Comparison of ENCODE assay signal across 8 cellular contexts in genomic region chr6:137165375-137166246, GRCh38. TPM values are rescaled to one million over a fixed set of nuclear protein-coding genes. Genes with fewer than 3 reads are reported as not detected.
DNase-seq lines count a peak whose midpoint lies in the region; ATAC-seq and TF ChIP-seq lines count a peak whose summit lies in the region.

No MANE protein-coding gene starts in this region.

- no peak for ATAC-seq in CD4-positive, alpha-beta T cell (ENCODE audit: poor library complexity)
- ATAC-seq in GM18517 (IDR thresholded peaks at IDR 0.05; ENCODE audit: unreplicated experiment) (peak; percentile 48), HG03060 (IDR thresholded peaks at IDR 0.05; ENCODE audit: low read depth, unreplicated experiment) (peak; percentile 33), HG02623 (IDR thresholded peaks at IDR 0.05; ENCODE audit: unreplicated experiment) (no peak), GM18861 (IDR thresholded peaks at IDR 0.05; ENCODE audit: unreplicated experiment) (no peak)

- H3K4me3 Mint-ChIP-seq in CD4-positive, alpha-beta T cell: no peak overlapping the region

- intact Hi-C loops in CD4-positive, alpha-beta T cell (cut with DNase I, micrococcal nuclease): loop anchor here in 1 of 2 experiments (5.0 kb wide), 1 partner anchor 73 kb away; no protein-coding TSS in a partner anchor

- H3K27ac Mint-ChIP-seq in CD4-positive, alpha-beta T cell: no peak overlapping the region

- no peaks in the 10 kb centered on the region for H3K27me3 ChIP-seq in CD4-positive, alpha-beta T cell (ENCODE audit: control insufficient read depth, insufficient read depth, low read length)

- H3K4me3 ChIP-seq in choroid plexus epithelial cell (ENCODE audit: low read depth, low read length): no peak overlapping the region

- TF ChIP-seq CTCF in CD4-positive, alpha-beta T cell (IDR thresholded peaks at IDR 0.05): no peak
- TF ChIP-seq CTCF in choroid plexus epithelial cell (conservative IDR thresholded peaks at IDR 0.05; ENCODE audit: low read depth, low read length): peak; percentile 54

- H3K36me3 Mint-ChIP-seq in CD4-positive, alpha-beta T cell (ENCODE audit: low read depth): no peaks in the 10 kb centered on the region

- CTCF ChIA-PET in CD4-positive, alpha-beta T cell (lab: Charles Lee): interaction anchor here (0.7 to 1.3 kb wide), 2 partner anchors 70 to 72 kb away, joined by 4 to 5 read pairs; no protein-coding TSS in a partner anchor

- peak in 7 of 10 experiments; percentile 5 to 20 (median 14) for DNase-seq in CD4-positive, alpha-beta T cell
- DNase-seq in RPMI7951 (ENCODE audit: low read depth) (peak; percentile 48), choroid plexus epithelial cell (ENCODE audit: low read depth) (peak; percentile 33), D341Med (ENCODE audit: low spot score) (no peak)

- H3K4me1 Mint-ChIP-seq in CD4-positive, alpha-beta T cell (ENCODE audit: low read depth): peaks cover 26% of the 10 kb centered on the region

- no peak overlapping the region for H3K27ac ChIP-seq in CD4-positive, alpha-beta T cell (ENCODE audit: low read depth, low read length)

- POLR2A ChIA-PET in CD4-positive, alpha-beta T cell (lab: Charles Lee): no interaction called here

- peaks cover 2% of the 10 kb centered on the region for H3K9me3 Mint-ChIP-seq in CD4-positive, alpha-beta T cell

- H3K27me3 Mint-ChIP-seq in CD4-positive, alpha-beta T cell: peaks cover 18% of the 10 kb centered on the region

- H3K9me3 ChIP-seq in CD4-positive, alpha-beta T cell (ENCODE audit: control insufficient read depth, low read length): peaks cover 5% of the 10 kb centered on the region

RNA-seq across cellular contexts. Expression of gene IL22RA2, which starts 7.8 kb away (rescaled TPM):
- not detected for total RNA-seq in CD4-positive, alpha-beta T cell
- not detected in 2 replicates for total RNA-seq in RPMI7951 (2014; rRNA removed; shearing (Covaris generic))

RNA-seq across cellular contexts. Expression of gene IFNGR1, which starts 53.6 kb away (rescaled TPM):
- total RNA-seq in CD4-positive, alpha-beta T cell: 10 to 100 TPM; 81.7 to 84.3 TPM
- total RNA-seq in RPMI7951 (2014; rRNA removed; shearing (Covaris generic)): 43.7 and 55.2 TPM in 2 replicates

Comparison
In these comparisons a context has a peak if more than half of its experiments do, and no peak if none do; other contexts are left out.
1. ATAC-seq: peak in GM18517 (single experiment) and HG03060 (single experiment); none in CD4-positive, alpha-beta T cell (single experiment), HG02623 (single experiment) and GM18861 (single experiment).